28 cellular contexts compared by ENCODE assay signal in the genomic region with DNA sequence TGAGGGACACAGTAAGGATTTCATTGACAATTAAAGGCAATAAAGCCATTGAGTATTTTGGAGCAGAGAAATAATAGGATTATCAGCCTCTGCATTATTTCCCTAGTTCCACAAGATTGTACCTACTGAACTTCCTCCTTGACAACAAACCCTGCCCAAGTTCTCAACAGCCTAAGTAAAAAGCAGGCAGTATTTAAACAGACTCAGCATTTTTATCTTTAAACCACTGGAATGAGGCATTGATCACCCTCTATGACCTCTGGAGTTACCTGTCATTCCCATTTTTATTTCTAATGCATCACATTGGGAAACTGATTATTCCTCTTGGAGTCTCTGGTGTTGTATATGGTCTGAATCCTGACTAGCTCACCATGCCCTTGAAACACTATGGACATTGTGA.
"Had no signal": no experiment of that assay in that cellular context is flagged by ENCODE, and none has a peak within 500 bp of the region (broad histone marks: within the 10 kb centered on the region; RNA-seq: fewer than 3 reads in every experiment).

No MANE protein-coding gene starts in this region.

- FAIRE-seq: colon, endometrium, endothelial cell of umbilical vein, frontal cortex had no signal

- H3K36me3 ChIP-seq: colonic mucosa, esophagus muscularis mucosa, esophagus squamous epithelium, gastrocnemius medialis, gastroesophageal sphincter, heart left ventricle, heart right ventricle had no signal

- H3K27me3 ChIP-seq: colonic mucosa, dorsolateral prefrontal cortex, esophagus muscularis mucosa, esophagus squamous epithelium, foreskin keratinocyte, gastrocnemius medialis, gastroesophageal sphincter, heart left ventricle, heart right ventricle had no signal

- H3K4me3 ChIP-seq: colonic mucosa, coronary artery, dorsolateral prefrontal cortex, esophagus muscularis mucosa, esophagus squamous epithelium, gastrocnemius medialis, gastroesophageal sphincter, heart left ventricle, heart right ventricle had no signal

- H3K9me3 ChIP-seq: colonic mucosa, gastrocnemius medialis had no signal

- DNase-seq: colonic mucosa; cortex of kidney; dermis blood vessel endothelial cell; dorsolateral prefrontal cortex; effector CD4-positive, alpha-beta T cell; effector CD8-positive, alpha-beta T cell; effector memory CD4-positive, alpha-beta T cell; effector memory CD8-positive, alpha-beta T cell; endodermal cell; erythroblast; esophagus squamous epithelium; foreskin fibroblast; foreskin keratinocyte; foreskin melanocyte; gastrocnemius medialis; glutamatergic neuron; head of caudate nucleus; heart left ventricle; heart right ventricle had no signal

- H3K27ac ChIP-seq: colonic mucosa, coronary artery, dorsolateral prefrontal cortex, epithelial cell of prostate, esophagus muscularis mucosa, esophagus squamous epithelium, foreskin keratinocyte, gastrocnemius medialis, gastroesophageal sphincter, heart left ventricle, heart right ventricle had no signal

- H3K4me1 ChIP-seq: colonic mucosa, esophagus muscularis mucosa, esophagus squamous epithelium, foreskin keratinocyte, gastrocnemius medialis, gastroesophageal sphincter, heart left ventricle, heart right ventricle had no signal

- ATAC-seq: effector memory CD8-positive, alpha-beta T cell; esophagus mucosa; foreskin keratinocyte; gastrocnemius medialis; gastroesophageal sphincter; heart left ventricle; heart right ventricle had no signal
